11 cellular contexts compared by ENCODE assay signal in the genomic region with DNA sequence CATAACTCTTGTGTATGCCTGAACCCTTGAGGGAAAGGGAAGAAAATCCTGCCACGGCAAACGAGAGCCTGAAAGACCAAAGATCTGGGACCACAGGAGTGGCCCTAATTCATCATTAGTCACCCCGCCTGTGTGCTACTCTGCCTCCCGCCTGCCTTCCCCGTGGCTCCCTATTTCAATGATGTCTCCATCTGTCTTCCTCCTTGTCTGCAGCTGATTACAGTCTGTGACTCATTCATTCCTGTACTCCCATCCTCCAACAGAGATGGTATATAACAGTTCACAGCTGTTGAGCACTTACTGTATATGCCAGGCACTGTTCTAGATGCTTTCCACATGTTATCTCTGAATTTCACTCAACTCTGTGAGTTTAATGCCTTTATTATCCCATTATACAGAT.
DNase-seq lines count a peak whose midpoint lies in the region; TF ChIP-seq lines count a peak whose summit lies in the region.
"Had no signal": no experiment of that assay in that cellular context is flagged by ENCODE, and none has a peak within 500 bp of the region (broad histone marks: within the 10 kb centered on the region; RNA-seq: fewer than 3 reads in every experiment).

No MANE protein-coding gene starts in this region.

- TF ChIP-seq POLR2A in uterus (IDR thresholded peaks at IDR 0.05): no peak

- TF ChIP-seq CTCF in fibroblast of pulmonary artery (IDR thresholded peaks at IDR 0.05; ENCODE audit: low read length, missing control alignments): no peak
- TF ChIP-seq CTCF in uterus (IDR thresholded peaks at IDR 0.05): no peak

- H3K36me3 ChIP-seq in uterus: no peaks in the 10 kb centered on the region
- H3K36me3 ChIP-seq: gastroesophageal sphincter had no signal

- H3K4me1 ChIP-seq in uterus: no peaks in the 10 kb centered on the region
- H3K4me1 ChIP-seq: gastroesophageal sphincter had no signal

- intact Hi-C loops in uterus (cut with DNase I; ENCODE audit: low total_unique reads): no loop called here

- peak; percentile 89 for DNase-seq in GM03348 (ENCODE audit: low spot score)
- DNase-seq in RPMI7951 (ENCODE audit: low read depth): peak; percentile 85
- DNase-seq in fibroblast of pulmonary artery (ENCODE audit: low read depth): peak; percentile 84
- peak; percentile 77 for DNase-seq in skeletal muscle cell (ENCODE audit: low read depth)
- DNase-seq in activated CD4-positive, CD25-positive, alpha-beta regulatory T cell treated with anti-CD3 and anti-CD28 coated beads, Interleukin-2, amount 50 U/mL, for 72 hours: no peak
- DNase-seq in uterus: no peak
- no peak for DNase-seq in amygdala (lab: John Stamatoyannopoulos, UW)
- DNase-seq: activated B cell treated with CpG ODN at 0.5 μM for 24 hours, NCI-H510A, nephron progenitor cell had no signal

- H3K4me3 ChIP-seq in fibroblast of pulmonary artery (replicated peaks; ENCODE audit: low read depth, low read length) (no peak overlapping the region), skeletal muscle cell (ENCODE audit: low read depth, low read length) (no peak overlapping the region), uterus (no peak overlapping the region)
- H3K4me3 ChIP-seq: gastroesophageal sphincter had no signal

- H3K27ac ChIP-seq in uterus: no peak overlapping the region
- H3K27ac ChIP-seq: gastroesophageal sphincter had no signal

- H3K27me3 ChIP-seq in uterus: no peaks in the 10 kb centered on the region

- no peaks in the 10 kb centered on the region for H3K9me3 ChIP-seq in uterus

Comparison
In these comparisons a context has a peak if more than half of its experiments do, and no peak if none do; other contexts are left out.
1. DNase-seq: peak in GM03348 (single experiment), RPMI7951 (single experiment), fibroblast of pulmonary artery (single experiment) and skeletal muscle cell (single experiment); none in activated CD4-positive, CD25-positive, alpha-beta regulatory T cell treated with anti-CD3 and anti-CD28 coated beads, Interleukin-2, amount 50 U/mL, for 72 hours (single experiment), uterus (0 of 2) and amygdala (0 of 56).